25 cellular contexts compared by ENCODE assay signal in the genomic region with DNA sequence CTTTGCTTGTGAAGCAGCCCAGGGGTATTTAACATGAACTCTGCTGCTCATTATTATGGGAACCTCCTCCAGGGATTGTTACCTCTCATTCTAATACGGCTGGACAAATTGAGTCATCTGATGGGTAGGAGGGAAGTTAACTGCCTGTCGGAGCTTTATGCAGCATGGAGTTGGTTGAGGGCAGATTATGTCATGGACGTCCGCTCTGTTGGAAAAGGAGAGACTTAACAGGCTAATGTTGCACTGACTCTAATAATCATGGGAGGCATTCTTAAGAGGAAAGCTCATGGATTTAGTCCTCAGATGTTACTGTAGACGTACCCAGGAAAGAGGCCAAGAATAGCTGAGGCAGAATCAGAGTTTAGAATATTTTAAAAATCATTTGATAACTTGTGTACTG. TPM values are rescaled to one million over a fixed set of nuclear protein-coding genes. Genes with fewer than 3 reads are reported as not detected.
DNase-seq lines count a peak whose midpoint lies in the region; ATAC-seq, FAIRE-seq and TF ChIP-seq lines count a peak whose summit lies in the region.
"Had no signal": no experiment of that assay in that cellular context is flagged by ENCODE, and none has a peak within 500 bp of the region (broad histone marks: within the 10 kb centered on the region; RNA-seq: fewer than 3 reads in every experiment).

No MANE protein-coding gene starts in this region.

- TF ChIP-seq CTCF in astrocyte (IDR thresholded peaks at IDR 0.05; ENCODE audit: insufficient read depth, low read depth, low read length) (no peak), fibroblast of the aortic adventitia (IDR thresholded peaks at IDR 0.05; ENCODE audit: insufficient read depth, low read length) (no peak), smooth muscle cell (IDR thresholded peaks at IDR 0.05; ENCODE audit: borderline replicate concordance, insufficient read depth, poor library complexity, severe bottlenecking) (no peak)

- peaks cover 11% of the 10 kb centered on the region for H3K4me1 ChIP-seq in astrocyte (ENCODE audit: insufficient read depth, low read length)
- H3K4me1 ChIP-seq in smooth muscle cell (ENCODE audit: low read depth): no peaks in the 10 kb centered on the region
- H3K4me1 ChIP-seq: breast epithelium, left lung, transverse colon had no signal

- no peak for ATAC-seq in left colon
- ATAC-seq: activated CD4-positive, CD25-positive, alpha-beta regulatory T cell treated with anti-CD3 and anti-CD28 coated beads, Interleukin-2, amount 50 U/mL, for 24 hours; activated naive CD8-positive, alpha-beta T cell treated with anti-CD3 and anti-CD28 coated beads, Interleukin-2, amount 50 U/mL, for 24 hours; left lung; mucosa of descending colon had no signal

- H3K9me3 Mint-ChIP-seq in activated T-cell treated with anti-CD3 and anti-CD28 coated beads, Interleukin-2, amount 50 U/mL, for 24 hours: no peaks in the 10 kb centered on the region
- no peaks in the 10 kb centered on the region for H3K9me3 Mint-ChIP-seq in astrocyte (ENCODE audit: unreplicated experiment)
- H3K9me3 Mint-ChIP-seq: activated CD4-positive, alpha-beta memory T cell treated with anti-CD3 and anti-CD28 coated beads for 36 hours; activated naive CD8-positive, alpha-beta T cell treated with anti-CD3 and anti-CD28 coated beads, Interleukin-2, amount 50 U/mL, for 24 hours had no signal

- H3K9ac ChIP-seq in astrocyte (ENCODE audit: low read length) (peak overlapping the region; percentile 10), smooth muscle cell (ENCODE audit: low read depth) (no peak overlapping the region)

- H4K20me1 ChIP-seq in astrocyte (ENCODE audit: insufficient read depth, low read length): peaks cover 14% of the 10 kb centered on the region
- peaks cover 43% of the 10 kb centered on the region for H4K20me1 ChIP-seq in smooth muscle cell (ENCODE audit: low read depth)

- H3K36me3 ChIP-seq in astrocyte (ENCODE audit: insufficient read depth, low read length) (peaks cover 41% of the 10 kb centered on the region), smooth muscle cell (ENCODE audit: low read depth) (peaks cover 26% of the 10 kb centered on the region)

- no peak overlapping the region for H3K4me3 ChIP-seq in astrocyte (ENCODE audit: insufficient read depth, low read depth, low read length)
- no peak overlapping the region for H3K4me3 ChIP-seq in fibroblast of the aortic adventitia (ENCODE audit: low read depth, low read length)
- H3K4me3 ChIP-seq in smooth muscle cell: no peak overlapping the region
- H3K4me3 ChIP-seq: breast epithelium, left lung, mucosa of descending colon, transverse colon had no signal

- intact Hi-C loops in left colon (cut with DNase I, micrococcal nuclease): no loop called here

- CTCF ChIA-PET in HEK293T (lab: Yijun Ruan, JAX): interaction anchor here (0.7 kb wide), 1 partner anchor 12 kb away, joined by 4 read pairs; no protein-coding TSS in a partner anchor

- H3K27ac ChIP-seq in astrocyte (ENCODE audit: low read depth, low read length): peak overlapping the region; percentile 44
- peak overlapping the region; percentile 37 for H3K27ac ChIP-seq in smooth muscle cell (ENCODE audit: low read depth)
- H3K27ac ChIP-seq: breast epithelium, left lung, transverse colon had no signal

- H3F3A ChIP-seq in smooth muscle cell (ENCODE audit: low read depth): peaks cover 10% of the 10 kb centered on the region

- peak overlapping the region; percentile 50 for H3K4me2 ChIP-seq in astrocyte (ENCODE audit: low read length)
- H3K4me2 ChIP-seq in smooth muscle cell: no peak overlapping the region

- H3K36me3 Mint-ChIP-seq in activated T-cell treated with anti-CD3 and anti-CD28 coated beads, Interleukin-2, amount 50 U/mL, for 24 hours (ENCODE audit: low read depth): peaks cover 97% of the 10 kb centered on the region
- peaks cover 33% of the 10 kb centered on the region for H3K36me3 Mint-ChIP-seq in astrocyte (ENCODE audit: low read depth, unreplicated experiment)

- no peak for FAIRE-seq in astrocyte (lab: Jason Lieb, UNC)
- FAIRE-seq: G401.6 had no signal

- H3K27me3 ChIP-seq in astrocyte (ENCODE audit: insufficient read depth, low read length) (no peaks in the 10 kb centered on the region), smooth muscle cell (ENCODE audit: low read depth) (no peaks in the 10 kb centered on the region)
- H3K27me3 ChIP-seq: breast epithelium, left lung, transverse colon had no signal

- no peak overlapping the region for H3K4me3 Mint-ChIP-seq in activated T-cell treated with anti-CD3 and anti-CD28 coated beads, Interleukin-2, amount 50 U/mL, for 24 hours
- no peak overlapping the region for H3K4me3 Mint-ChIP-seq in astrocyte (ENCODE audit: unreplicated experiment)
- H3K4me3 Mint-ChIP-seq: activated CD4-positive, alpha-beta memory T cell treated with anti-CD3 and anti-CD28 coated beads for 36 hours; activated naive CD8-positive, alpha-beta T cell treated with anti-CD3 and anti-CD28 coated beads, Interleukin-2, amount 50 U/mL, for 24 hours had no signal

- DNase-seq in activated T-cell treated with anti-CD3 and anti-CD28 coated beads, Interleukin-2, amount 50 U/mL, for 24 hours: no peak
- no peak for DNase-seq in activated T-cell treated with anti-CD3 and anti-CD28 coated beads, Interleukin-2, amount 50 U/mL, for 48 hours
- peak; percentile 76 for DNase-seq in astrocyte (ENCODE audit: low read depth)
- peak; percentile 74 for DNase-seq in fibroblast of the aortic adventitia (ENCODE audit: low read depth)
- DNase-seq in smooth muscle cell (lab: John Stamatoyannopoulos, UW; ENCODE audit: unreplicated experiment): no peak
- DNase-seq in HuH-7 (ENCODE audit: low spot score): no peak
- DNase-seq in HEK293T (ENCODE audit: extremely low spot score): no peak
- no peak for DNase-seq in left colon
- DNase-seq: 8988T; activated CD4-positive, alpha-beta memory T cell treated with anti-CD3 and anti-CD28 coated beads for 36 hours; activated effector memory CD4-positive, alpha-beta T cell treated with anti-CD3 and anti-CD28 coated beads, Interleukin-2, amount 50 U/mL, for 16 hours; activated naive CD8-positive, alpha-beta T cell treated with anti-CD3 and anti-CD28 coated beads, Interleukin-2, amount 50 U/mL, for 24 hours; dermis blood vessel endothelial cell; DMS53; Kasumi-1; left lung; mucosa of descending colon; NCI-H1694; NCI-H2171; NCI-H526; SHP77; transverse colon had no signal

- H3K79me2 ChIP-seq in astrocyte (ENCODE audit: insufficient read depth, low read length): peaks cover 6% of the 10 kb centered on the region
- no peaks in the 10 kb centered on the region for H3K79me2 ChIP-seq in smooth muscle cell (ENCODE audit: low read depth)

- peak overlapping the region; percentile 37 for H3K27ac Mint-ChIP-seq in activated T-cell treated with anti-CD3 and anti-CD28 coated beads, Interleukin-2, amount 50 U/mL, for 24 hours
- H3K27ac Mint-ChIP-seq in astrocyte (ENCODE audit: unreplicated experiment): peak overlapping the region; percentile 21
- H3K27ac Mint-ChIP-seq: activated CD4-positive, alpha-beta memory T cell treated with anti-CD3 and anti-CD28 coated beads for 36 hours; activated naive CD8-positive, alpha-beta T cell treated with anti-CD3 and anti-CD28 coated beads, Interleukin-2, amount 50 U/mL, for 24 hours had no signal

- H2AFZ ChIP-seq in astrocyte (ENCODE audit: low read depth, low read length) (no peak overlapping the region), smooth muscle cell (ENCODE audit: low read depth) (no peak overlapping the region)

- H3K4me1 Mint-ChIP-seq in activated T-cell treated with anti-CD3 and anti-CD28 coated beads, Interleukin-2, amount 50 U/mL, for 24 hours (ENCODE audit: low read depth): no peaks in the 10 kb centered on the region
- peaks cover 1% of the 10 kb centered on the region for H3K4me1 Mint-ChIP-seq in astrocyte (ENCODE audit: low read depth, unreplicated experiment)
- H3K4me1 Mint-ChIP-seq: activated naive CD8-positive, alpha-beta T cell treated with anti-CD3 and anti-CD28 coated beads, Interleukin-2, amount 50 U/mL, for 24 hours had no signal

- POLR2A ChIA-PET in HEK293T (lab: Yijun Ruan, JAX): interaction anchor here (1.2 kb wide), 1 partner anchor 10 kb away, joined by 6 read pairs; a partner anchor contains a TSS

- H3K9me3 ChIP-seq in astrocyte (ENCODE audit: insufficient read depth, low read depth, low read length) (no peaks in the 10 kb centered on the region), smooth muscle cell (replicated peaks; ENCODE audit: low read depth) (no peaks in the 10 kb centered on the region)
- H3K9me3 ChIP-seq: breast epithelium, left lung, mucosa of descending colon, transverse colon had no signal

- WGBS in smooth muscle cell (ENCODE audit: low lambda C conversion rate): 46% methylated on average over 5 of the region's 5 CpGs

- H3K27me3 Mint-ChIP-seq in activated T-cell treated with anti-CD3 and anti-CD28 coated beads, Interleukin-2, amount 50 U/mL, for 24 hours: no peaks in the 10 kb centered on the region
- H3K27me3 Mint-ChIP-seq in astrocyte (ENCODE audit: low read depth, unreplicated experiment): no peaks in the 10 kb centered on the region
- H3K27me3 Mint-ChIP-seq: activated CD4-positive, alpha-beta memory T cell treated with anti-CD3 and anti-CD28 coated beads for 36 hours; activated naive CD8-positive, alpha-beta T cell treated with anti-CD3 and anti-CD28 coated beads, Interleukin-2, amount 50 U/mL, for 24 hours had no signal

TF ChIP-seq in HEK293T, 16 proteins besides CTCF, POLR2A, EP300 and RAD21 (continues in another document):
- TF ChIP-seq L3MBTL2 (conservative IDR thresholded peaks at IDR 0.05) (no peak), ZNF384 (IDR thresholded peaks at IDR 0.05) (no peak), ELF4 (IDR thresholded peaks at IDR 0.05) (no peak), TARDBP (IDR thresholded peaks at IDR 0.05) (no peak), CTBP1 (IDR thresholded peaks at IDR 0.05; ENCODE audit: borderline replicate concordance) (no peak), NFRKB (IDR thresholded peaks at IDR 0.05) (no peak), HDGF (IDR thresholded peaks at IDR 0.05; ENCODE audit: borderline replicate concordance) (no peak), LEF1 (IDR thresholded peaks at IDR 0.05; ENCODE audit: borderline replicate concordance) (no peak), SP1 (IDR thresholded peaks at IDR 0.05) (no peak), ARNT (IDR thresholded peaks at IDR 0.05) (no peak), FOXK2 (IDR thresholded peaks at IDR 0.05) (no peak)

RNA-seq across cellular contexts. Expression of a gene that starts 9.9 kb away (rescaled TPM):
- total RNA-seq in astrocyte: 31.3 and 36.0 TPM in 2 replicates
- 17.5 and 31.3 TPM in 2 replicates for total RNA-seq in fibroblast of the aortic adventitia (ENCODE audit: low replicate concordance)
- 21.8 and 25.8 TPM in 2 replicates for total RNA-seq in smooth muscle cell
- polyA plus RNA-seq in smooth muscle cell: 40.4 and 57.5 TPM in 2 replicates
- 10 to 100 TPM; 28.5 to 34.5 TPM for total RNA-seq in left colon

RNA-seq across cellular contexts. Expression of a gene that starts 37.1 kb away (rescaled TPM):
- total RNA-seq in astrocyte (181 and 185 TPM in 2 replicates), fibroblast of the aortic adventitia (ENCODE audit: low replicate concordance) (96.7 and 125 TPM in 2 replicates), smooth muscle cell (49.0 and 63.2 TPM in 2 replicates), left colon (100 to 1,000 TPM; 211 to 223 TPM)
- 115 and 134 TPM in 2 replicates for polyA plus RNA-seq in smooth muscle cell

RNA-seq across cellular contexts. Expression of a gene that starts 42.3 kb away (rescaled TPM):
- total RNA-seq in astrocyte (22.9 and 23.4 TPM in 2 replicates), fibroblast of the aortic adventitia (ENCODE audit: low replicate concordance) (26.1 and 29.6 TPM in 2 replicates), smooth muscle cell (32.5 and 34.7 TPM in 2 replicates), left colon (10 to 100 TPM; 31.2 to 35.1 TPM)
- 39.9 and 46.9 TPM in 2 replicates for polyA plus RNA-seq in smooth muscle cell

Comparison
In these comparisons a context has a peak if more than half of its experiments do, and no peak if none do; other contexts are left out.
1. DNase-seq: peak in astrocyte (single experiment) and fibroblast of the aortic adventitia (single experiment); none in activated T-cell treated with anti-CD3 and anti-CD28 coated beads, Interleukin-2, amount 50 U/mL, for 24 hours (single experiment), activated T-cell treated with anti-CD3 and anti-CD28 coated beads, Interleukin-2, amount 50 U/mL, for 48 hours (0 of 2), smooth muscle cell (single experiment), HuH-7 (single experiment), HEK293T (single experiment) and left colon (0 of 2).